In genomic region chr7:41698726-41699125, GRCh38 we compare ENCODE assay signal across 10 cellular contexts. TPM values are rescaled to one million over a fixed set of nuclear protein-coding genes. Genes with fewer than 3 reads are reported as not detected.
DNase-seq lines count a peak whose midpoint lies in the region; ATAC-seq and TF ChIP-seq lines count a peak whose summit lies in the region.
"Had no signal": no experiment of that assay in that cellular context is flagged by ENCODE, and none has a peak within 500 bp of the region (broad histone marks: within the 10 kb centered on the region; RNA-seq: fewer than 3 reads in every experiment).

No MANE protein-coding gene starts in this region.

- peaks cover 38% of the 10 kb centered on the region for H3K4me1 Mint-ChIP-seq in chondrocyte (ENCODE audit: low read depth)
- peaks cover 11 to 28% of the 10 kb centered on the region in 2 donors for H3K4me1 Mint-ChIP-seq in stimulated activated naive B cell treated with anti-CD40 and anti-IgM and Interleukin-4, amounts not matched to agents 10 μg/mL and 1 μg/mL and 100 μg/mL, for 72 hours

- peak overlapping the region in 2 of 4 donors; percentile 58 to 82 for H3K27ac ChIP-seq in tibial nerve

- TF ChIP-seq CTCF in chondrocyte (IDR thresholded peaks at IDR 0.05) (no peak), kidney epithelial cell (IDR thresholded peaks at IDR 0.05; ENCODE audit: insufficient read depth, low read length, poor library complexity, severe bottlenecking) (no peak), tibial nerve (IDR thresholded peaks at IDR 0.05) (no peak), GM20000 (IDR thresholded peaks at IDR 0.05; ENCODE audit: extremely low read depth, missing control alignments) (no peak)

- peaks cover 0 to 34% (median 4%) of the 10 kb centered on the region in 4 donors for H3K4me1 ChIP-seq in tibial nerve

- 40 to 43% methylated on average over 4 of the region's 4 CpGs for WGBS in tibial nerve, 2 donors

- H3K4me3 ChIP-seq in kidney epithelial cell (ENCODE audit: low read depth, low read length) (peak overlapping the region; percentile 55), tibial nerve (peak overlapping the region in 3 of 4 donors; percentile 29 to 52 (median 46))

- no peaks in the 10 kb centered on the region for H3K27me3 Mint-ChIP-seq in chondrocyte (ENCODE audit: low read depth)
- H3K27me3 Mint-ChIP-seq in stimulated activated naive B cell treated with anti-CD40 and anti-IgM and Interleukin-4, amounts not matched to agents 10 μg/mL and 1 μg/mL and 100 μg/mL, for 72 hours, result peaks cover 45 to 58% of the 10 kb centered on the region in 2 donors

- peak; percentile 89 for DNase-seq in M059J (ENCODE audit: low read depth)
- no peak for DNase-seq in chondrocyte (ENCODE audit: low spot score)
- DNase-seq in kidney epithelial cell (ENCODE audit: low read depth), result no peak
- DNase-seq in tibial nerve (ENCODE audit: low spot score in 2 of 2), result no peak
- no peak for DNase-seq in stimulated activated naive B cell treated with anti-CD40 and anti-IgM and Interleukin-4, amounts not matched to agents 10 μg/mL and 1 μg/mL and 100 μg/mL, for 72 hours
- no peak for DNase-seq in GM20000 (ENCODE audit: low spot score)
- no peak for DNase-seq in activated CD8-positive, alpha-beta memory T cell treated with anti-CD3 and anti-CD28 coated beads for 24 hours
- no peak for DNase-seq in germinal center (ENCODE audit: low spot score)
- DNase-seq: GF-D8, NCI-H2081 had no signal

- H3K36me3 Mint-ChIP-seq in chondrocyte (ENCODE audit: low read depth), result peaks cover 68% of the 10 kb centered on the region
- no peaks in the 10 kb centered on the region for H3K36me3 Mint-ChIP-seq in stimulated activated naive B cell treated with anti-CD40 and anti-IgM and Interleukin-4, amounts not matched to agents 10 μg/mL and 1 μg/mL and 100 μg/mL, for 72 hours

- H3K9me3 Mint-ChIP-seq in chondrocyte (ENCODE audit: low read depth), result no peaks in the 10 kb centered on the region
- no peaks in the 10 kb centered on the region for H3K9me3 Mint-ChIP-seq in stimulated activated naive B cell treated with anti-CD40 and anti-IgM and Interleukin-4, amounts not matched to agents 10 μg/mL and 1 μg/mL and 100 μg/mL, for 72 hours

- TF ChIP-seq POLR2A in tibial nerve (IDR thresholded peaks at IDR 0.05), result no peak

- ATAC-seq in stimulated activated naive B cell treated with anti-CD40 and anti-IgM and Interleukin-4, amounts not matched to agents 10 μg/mL and 1 μg/mL and 100 μg/mL, for 72 hours (replicated peaks), result no peak

- H3K27me3 ChIP-seq in kidney epithelial cell (ENCODE audit: control insufficient read depth, insufficient read depth, low read length), result no peaks in the 10 kb centered on the region
- peaks cover 0 to 24% of the 10 kb centered on the region in 2 donors for H3K27me3 ChIP-seq in tibial nerve

- H3K36me3 ChIP-seq in kidney epithelial cell (ENCODE audit: control insufficient read depth, insufficient read depth, low read length) (no peaks in the 10 kb centered on the region), tibial nerve (no peaks in the 10 kb centered on the region)

- no peak for TF ChIP-seq EP300 in tibial nerve (IDR thresholded peaks at IDR 0.05)

- peak overlapping the region; percentile 95 for H3K27ac Mint-ChIP-seq in chondrocyte (ENCODE audit: unreplicated experiment)
- no peak overlapping the region for H3K27ac Mint-ChIP-seq in stimulated activated naive B cell treated with anti-CD40 and anti-IgM and Interleukin-4, amounts not matched to agents 10 μg/mL and 1 μg/mL and 100 μg/mL, for 72 hours

- no peaks in the 10 kb centered on the region for H3K9me3 ChIP-seq in tibial nerve

- H3K4me3 Mint-ChIP-seq in chondrocyte (ENCODE audit: unreplicated experiment), result peak overlapping the region; percentile 99
- no peak overlapping the region for H3K4me3 Mint-ChIP-seq in stimulated activated naive B cell treated with anti-CD40 and anti-IgM and Interleukin-4, amounts not matched to agents 10 μg/mL and 1 μg/mL and 100 μg/mL, for 72 hours

RNA-seq across cellular contexts. Expression of gene INHBA, which starts 4.2 kb away (rescaled TPM):
- 2.1 and 5.2 TPM in 2 replicates for total RNA-seq in M059J (2014; rRNA removed; shearing (Covaris generic))
- total RNA-seq in chondrocyte, result 581 to 610 TPM (median 601 TPM) in 3 replicates
- 76.1 and 77.1 TPM in 2 replicates for total RNA-seq in kidney epithelial cell
- 10 to 100 TPM in 2 of 4 donors, 1 to 10 TPM in 2; 5.4 to 19.7 (median 10.6) TPM for total RNA-seq in tibial nerve
